Comparison of ENCODE assay signal across 8 cellular contexts in genomic region chr11:130916910-130917309, GRCh38. TPM values are rescaled to one million over a fixed set of nuclear protein-coding genes. Genes with fewer than 3 reads are reported as not detected.
DNase-seq lines count a peak whose midpoint lies in the region; ATAC-seq lines count a peak whose summit lies in the region.

No MANE protein-coding gene starts in this region.

- H3K9me3 Mint-ChIP-seq in activated CD4-positive, alpha-beta T cell treated with anti-CD3 and anti-CD28 coated beads, Interleukin-2, amount 10 ng/mL, durations not matched to agents 7 days and 5 days, result peaks cover 5% of the 10 kb centered on the region
- no peaks in the 10 kb centered on the region for H3K9me3 Mint-ChIP-seq in activated naive CD8-positive, alpha-beta T cell treated with anti-CD3 and anti-CD28 coated beads, Interleukin-2, amount 10 ng/mL, durations not matched to agents 7 days and 5 days

- POLR2A ChIA-PET in activated CD4-positive, alpha-beta T cell treated with anti-CD3 and anti-CD28 coated beads, Interleukin-2, amount 10 ng/mL, durations not matched to agents 7 days and 5 days (lab: Charles Lee), result no interaction called here
- POLR2A ChIA-PET in activated naive CD8-positive, alpha-beta T cell treated with anti-CD3 and anti-CD28 coated beads, Interleukin-2, amount 10 ng/mL, durations not matched to agents 7 days and 5 days (lab: Charles Lee), result interaction anchor here (0.5 to 1.7 kb wide), 5 partner anchors 12 to 914 kb away, joined by 3 to 8 read pairs (median 5); partner anchors contain the start of gene PRDM10

- peak overlapping the region; percentile 91 for H3K27ac Mint-ChIP-seq in activated CD4-positive, alpha-beta T cell treated with anti-CD3 and anti-CD28 coated beads, Interleukin-2, amount 10 ng/mL, durations not matched to agents 7 days and 5 days
- no peak overlapping the region for H3K27ac Mint-ChIP-seq in activated naive CD8-positive, alpha-beta T cell treated with anti-CD3 and anti-CD28 coated beads, Interleukin-2, amount 10 ng/mL, durations not matched to agents 7 days and 5 days

- no peak for DNase-seq in activated CD4-positive, alpha-beta T cell treated with anti-CD3 and anti-CD28 coated beads, Interleukin-2, amount 10 ng/mL, durations not matched to agents 7 days and 5 days
- DNase-seq in activated CD4-positive, alpha-beta T cell treated with anti-CD3 and anti-CD28 coated beads, Interleukin-2, amount 50 U/mL, for 4 hours, result no peak
- no peak for DNase-seq in activated naive CD8-positive, alpha-beta T cell treated with anti-CD3 and anti-CD28 coated beads, Interleukin-2, amount 10 ng/mL, durations not matched to agents 7 days and 5 days
- DNase-seq in inferior parietal cortex (ENCODE audit: extremely low spot score) (peak; percentile 36), substantia nigra (lab: John Stamatoyannopoulos, UW) (peak in 2 of 49 donors; percentile 1 to 4), COLO829 (ENCODE audit: low spot score) (no peak)
- DNase-seq in activated CD4-positive, alpha-beta T cell treated with anti-CD3 and anti-CD28 coated beads for 1 hour, result no peak

- H3K27me3 Mint-ChIP-seq in activated CD4-positive, alpha-beta T cell treated with anti-CD3 and anti-CD28 coated beads, Interleukin-2, amount 10 ng/mL, durations not matched to agents 7 days and 5 days, result peaks cover 3% of the 10 kb centered on the region
- H3K27me3 Mint-ChIP-seq in activated naive CD8-positive, alpha-beta T cell treated with anti-CD3 and anti-CD28 coated beads, Interleukin-2, amount 10 ng/mL, durations not matched to agents 7 days and 5 days, result peaks cover 2% of the 10 kb centered on the region

- CTCF ChIA-PET in activated CD4-positive, alpha-beta T cell treated with anti-CD3 and anti-CD28 coated beads, Interleukin-2, amount 10 ng/mL, durations not matched to agents 7 days and 5 days (lab: Charles Lee), result interaction anchor here (0.6 to 3.0 kb wide), 21 partner anchors 8 to 913 kb away, joined by 3 to 12 read pairs (median 4); no protein-coding TSS in a partner anchor

- peak overlapping the region; percentile 81 for H3K4me3 Mint-ChIP-seq in activated CD4-positive, alpha-beta T cell treated with anti-CD3 and anti-CD28 coated beads, Interleukin-2, amount 10 ng/mL, durations not matched to agents 7 days and 5 days
- peak overlapping the region; percentile 80 for H3K4me3 Mint-ChIP-seq in activated naive CD8-positive, alpha-beta T cell treated with anti-CD3 and anti-CD28 coated beads, Interleukin-2, amount 10 ng/mL, durations not matched to agents 7 days and 5 days

- ATAC-seq in activated naive CD8-positive, alpha-beta T cell treated with anti-CD3 and anti-CD28 coated beads, Interleukin-2, amount 10 ng/mL, durations not matched to agents 7 days and 5 days (ENCODE audit: low read depth), result no peak
- no peak for ATAC-seq in GM21737 (IDR thresholded peaks at IDR 0.05; ENCODE audit: unreplicated experiment)

- H3K4me1 Mint-ChIP-seq in activated CD4-positive, alpha-beta T cell treated with anti-CD3 and anti-CD28 coated beads, Interleukin-2, amount 10 ng/mL, durations not matched to agents 7 days and 5 days, result peaks cover 35% of the 10 kb centered on the region
- H3K4me1 Mint-ChIP-seq in activated naive CD8-positive, alpha-beta T cell treated with anti-CD3 and anti-CD28 coated beads, Interleukin-2, amount 10 ng/mL, durations not matched to agents 7 days and 5 days, result peaks cover 14% of the 10 kb centered on the region

- peak overlapping the region; percentile 75 for H3K27ac ChIP-seq in substantia nigra (ENCODE audit: low read depth, low read length, poor library complexity, severe bottlenecking)

- peaks cover 36% of the 10 kb centered on the region for H3K36me3 Mint-ChIP-seq in activated CD4-positive, alpha-beta T cell treated with anti-CD3 and anti-CD28 coated beads, Interleukin-2, amount 10 ng/mL, durations not matched to agents 7 days and 5 days (ENCODE audit: low read depth)
- peaks cover 24% of the 10 kb centered on the region for H3K36me3 Mint-ChIP-seq in activated naive CD8-positive, alpha-beta T cell treated with anti-CD3 and anti-CD28 coated beads, Interleukin-2, amount 10 ng/mL, durations not matched to agents 7 days and 5 days

RNA-seq across cellular contexts. Expression of gene SNX19, which starts 0.6 kb away (rescaled TPM):
- total RNA-seq in activated CD4-positive, alpha-beta T cell treated with anti-CD3 and anti-CD28 coated beads, Interleukin-2, amount 10 ng/mL, durations not matched to agents 7 days and 5 days, result 10 to 100 TPM; 41.7 to 43.7 TPM
- 10 to 100 TPM; 47.7 to 49.4 TPM for total RNA-seq in activated naive CD8-positive, alpha-beta T cell treated with anti-CD3 and anti-CD28 coated beads, Interleukin-2, amount 10 ng/mL, durations not matched to agents 7 days and 5 days
